ENCODE assay signal across 8 cellular contexts in genomic region chr12:89245090-89245489, GRCh38.
DNase-seq lines count a peak whose midpoint lies in the region; ATAC-seq and TF ChIP-seq lines count a peak whose summit lies in the region.

No MANE protein-coding gene starts in this region.

- H4K20me1 ChIP-seq in mammary epithelial cell (ENCODE audit: insufficient read depth, low read length), result no peaks in the 10 kb centered on the region

- no peaks in the 10 kb centered on the region for H3K36me3 ChIP-seq in mammary epithelial cell (ENCODE audit: insufficient read depth, low read length)
- no peaks in the 10 kb centered on the region for H3K36me3 ChIP-seq in stomach

- peak; percentile 82 to 85 for ATAC-seq in activated CD4-positive, CD25-positive, alpha-beta regulatory T cell treated with anti-CD3 and anti-CD28 coated beads, Interleukin-2, amount 50 U/mL, for 24 hours

- TF ChIP-seq CTCF in mammary epithelial cell (conservative IDR thresholded peaks at IDR 0.05 in 1 of 2, IDR thresholded peaks at IDR 0.05 in 1 of 2; ENCODE audit: extremely low read depth in 1 of 2, insufficient read depth in 1 of 2, low read depth in 1 of 2, low read length in 2 of 2), result no peak
- TF ChIP-seq CTCF in MCF 10A (IDR thresholded peaks at IDR 0.05; ENCODE audit: unreplicated experiment), result no peak
- no peak for TF ChIP-seq CTCF in fibroblast of pulmonary artery (IDR thresholded peaks at IDR 0.05; ENCODE audit: low read length, missing control alignments)
- no peak for TF ChIP-seq CTCF in stomach (IDR thresholded peaks at IDR 0.05)

- H3K4me3 ChIP-seq in mammary epithelial cell (replicated peaks in 1 of 3; ENCODE audit: insufficient read depth in 1 of 3, low read depth in 2 of 3, low read length in 3 of 3) (no peak overlapping the region), fibroblast of pulmonary artery (replicated peaks; ENCODE audit: low read depth, low read length) (no peak overlapping the region), stomach (no peak overlapping the region)

- peaks cover 24% of the 10 kb centered on the region for H3K4me1 ChIP-seq in mammary epithelial cell (ENCODE audit: insufficient read depth, low read length)
- peaks cover 4 to 31% (median 14%) of the 10 kb centered on the region in 4 donors for H3K4me1 ChIP-seq in stomach

- no peak overlapping the region for H3K27ac Mint-ChIP-seq in MCF 10A (ENCODE audit: low read depth, unreplicated experiment)

- H3K27ac ChIP-seq in mammary epithelial cell (ENCODE audit: insufficient read depth, low read depth, low read length), result no peak overlapping the region
- peak overlapping the region in 3 of 5 donors; percentile 7 to 72 (median 60) for H3K27ac ChIP-seq in stomach

- CTCF ChIA-PET in mammary epithelial cell (lab: Charles Lee; ENCODE audit: low non-redundant PET) (no interaction called here), MCF 10A (lab: Yijun Ruan, JAX) (no interaction called here)

- peak overlapping the region; percentile 25 for H2AFZ ChIP-seq in mammary epithelial cell (ENCODE audit: low read depth, low read length)

- no peak for TF ChIP-seq EP300 in stomach (IDR thresholded peaks at IDR 0.05)

- H3K4me3 Mint-ChIP-seq in MCF 10A (ENCODE audit: unreplicated experiment), result no peak overlapping the region

- H3K4me1 Mint-ChIP-seq in MCF 10A (ENCODE audit: insufficient read depth, unreplicated experiment), result peaks cover 6% of the 10 kb centered on the region

- H3K79me2 ChIP-seq in mammary epithelial cell (ENCODE audit: insufficient read depth, low read length), result no peaks in the 10 kb centered on the region

- BruUV-seq in mammary epithelial cell (replicated peaks; lab: Mats Ljungman, UMichigan) (no TSS peak), MCF 10A (replicated peaks; lab: Mats Ljungman, UMichigan) (no TSS peak)

- H3K4me2 ChIP-seq in mammary epithelial cell (ENCODE audit: insufficient read depth, low read depth, low read length), result no peak overlapping the region

- H3K9me3 ChIP-seq in mammary epithelial cell (replicated peaks; ENCODE audit: insufficient read depth, low read length) (no peaks in the 10 kb centered on the region), stomach (no peaks in the 10 kb centered on the region)

- no peaks in the 10 kb centered on the region for H3K36me3 Mint-ChIP-seq in MCF 10A (ENCODE audit: insufficient read depth, unreplicated experiment)

- 98% methylated on average over 5 of the region's 5 CpGs for WGBS in mammary epithelial cell (ENCODE audit: low coverage, missing lambda C conversion rate)
- WGBS in stomach, 5 donors, result 57 to 76% (median 70%) methylated on average over 5 of the region's 5 CpGs

- POLR2A ChIA-PET in MCF 10A (lab: Yijun Ruan, JAX), result interaction anchor here (1.2 kb wide), 2 partner anchors 13 to 36 kb away, joined by 3 to 5 read pairs; no protein-coding TSS in a partner anchor

- in situ Hi-C loops in mammary epithelial cell (cut with MboI; ENCODE audit: low sequenced_read_pairs in 2 of 2), result no loop called here

- DNase-seq in mammary epithelial cell (no peak), MCF 10A (ENCODE audit: unreplicated experiment) (no peak), fibroblast of pulmonary artery (ENCODE audit: low read depth) (peak; percentile 54), stomach (no peak), NCI-H1048 (lab: John Stamatoyannopoulos, UW) (no peak), NCI-H1105 (lab: John Stamatoyannopoulos, UW) (no peak), HuH-7.5 (ENCODE audit: low spot score) (no peak)

- intact Hi-C loops in mammary epithelial cell (cut with micrococcal nuclease), result no loop called here
- intact Hi-C loops in MCF 10A (cut with micrococcal nuclease), result no loop called here
- intact Hi-C loops in stomach (cut with DNase I; ENCODE audit: low total_unique reads), result no loop called here

- no peak for TF ChIP-seq POLR2A in stomach (IDR thresholded peaks at IDR 0.05)

- H3K27me3 Mint-ChIP-seq in MCF 10A (ENCODE audit: insufficient read depth, unreplicated experiment), result no peaks in the 10 kb centered on the region

- H3K9me3 Mint-ChIP-seq in MCF 10A (ENCODE audit: unreplicated experiment), result peaks cover 8% of the 10 kb centered on the region

- dilution Hi-C loops in mammary epithelial cell (cut with HindIII; ENCODE audit: low sequenced_read_pairs), result no loop called here

- H3K27me3 ChIP-seq in mammary epithelial cell (ENCODE audit: insufficient read depth, low read length) (no peaks in the 10 kb centered on the region), stomach (no peaks in the 10 kb centered on the region)

- no peak overlapping the region for H3K9ac ChIP-seq in mammary epithelial cell (ENCODE audit: insufficient read depth, low read length)
